In the genomic region with DNA sequence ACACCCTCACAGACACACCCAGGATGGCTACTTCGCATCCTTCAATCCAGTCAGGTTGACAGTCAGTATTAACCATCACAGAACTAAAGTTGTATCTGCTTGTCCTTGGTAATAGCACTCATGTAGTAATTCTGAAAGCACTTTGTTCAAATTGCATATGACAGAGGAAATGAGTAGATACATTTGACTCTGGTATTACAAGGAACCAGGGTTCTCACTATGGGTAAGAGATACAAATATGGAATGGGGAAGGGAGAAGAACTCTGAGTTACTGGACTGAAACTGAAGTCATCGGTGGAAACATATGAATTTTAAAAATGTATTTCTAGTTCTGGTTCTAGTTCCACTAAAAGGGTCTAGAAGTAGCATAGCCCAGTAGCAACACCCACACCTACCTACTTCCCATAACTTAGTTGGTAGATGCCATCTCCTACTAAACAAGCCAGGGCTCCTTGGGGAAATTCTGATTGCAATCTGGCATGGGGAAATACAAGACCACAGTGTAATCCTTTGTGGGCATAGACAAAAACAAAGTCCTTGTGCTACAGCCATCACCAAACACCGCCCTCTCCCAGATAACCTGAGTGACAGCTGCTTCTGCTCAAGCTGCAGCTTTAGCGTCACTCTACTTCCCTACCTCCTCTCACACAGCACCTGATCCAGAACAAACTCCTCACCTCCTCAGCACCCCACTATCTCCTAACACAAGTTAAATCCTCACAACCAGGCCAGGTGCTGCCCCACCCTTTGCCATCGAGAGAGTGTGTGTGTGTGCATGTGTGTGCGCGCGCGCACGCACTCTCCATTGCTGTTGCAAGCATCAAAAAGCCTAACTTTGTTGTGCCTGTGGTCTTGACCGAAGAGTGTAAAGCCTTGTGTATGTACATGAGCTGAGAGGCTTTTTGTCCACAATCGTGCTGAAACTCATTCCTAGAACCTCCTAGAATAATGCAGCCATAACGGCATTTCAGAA, we compare ENCODE assay signal across 9 cellular contexts. TPM values are rescaled to one million over a fixed set of nuclear protein-coding genes. Genes with fewer than 3 reads are reported as not detected.
DNase-seq lines count a peak whose midpoint lies in the region; ATAC-seq and FAIRE-seq lines count a peak whose summit lies in the region.
"Had no signal": no experiment of that assay in that cellular context is flagged by ENCODE, and none has a peak within 500 bp of the region (broad histone marks: within the 10 kb centered on the region; RNA-seq: fewer than 3 reads in every experiment).

No MANE protein-coding gene starts in this region.

- H3K27me3 Mint-ChIP-seq in activated naive CD8-positive, alpha-beta T cell treated with anti-CD3 and anti-CD28 coated beads for 36 hours: no peaks in the 10 kb centered on the region

- DNase-seq in activated naive CD8-positive, alpha-beta T cell treated with anti-CD3 and anti-CD28 coated beads for 36 hours: no peak
- DNase-seq in NCI-H187 (lab: John Stamatoyannopoulos, UW) (no peak), 8988T (no peak), urothelium cell line (ENCODE audit: low spot score) (no peak)
- DNase-seq in activated CD4-positive, alpha-beta T cell treated with anti-CD3 and anti-CD28 coated beads, Interleukin-2, amount 50 U/mL, for 48 hours: no peak
- DNase-seq: NCI-H187 treated with DMSO at 0.1 percent for 48 hours had no signal

- peaks cover 59% of the 10 kb centered on the region for H3K36me3 Mint-ChIP-seq in activated naive CD8-positive, alpha-beta T cell treated with anti-CD3 and anti-CD28 coated beads for 36 hours

- no peak overlapping the region for H3K4me3 Mint-ChIP-seq in activated naive CD8-positive, alpha-beta T cell treated with anti-CD3 and anti-CD28 coated beads for 36 hours

- H3K4me1 Mint-ChIP-seq in activated naive CD8-positive, alpha-beta T cell treated with anti-CD3 and anti-CD28 coated beads for 36 hours: peaks cover 42% of the 10 kb centered on the region

- H3K9me3 Mint-ChIP-seq in activated naive CD8-positive, alpha-beta T cell treated with anti-CD3 and anti-CD28 coated beads for 36 hours: peaks cover 22% of the 10 kb centered on the region

- peak overlapping the region; percentile 62 for H3K27ac Mint-ChIP-seq in activated naive CD8-positive, alpha-beta T cell treated with anti-CD3 and anti-CD28 coated beads for 36 hours

- no peak for FAIRE-seq in urothelium cell line (lab: Jason Lieb, UNC)

- ATAC-seq in GM18517 (IDR thresholded peaks at IDR 0.05; ENCODE audit: unreplicated experiment): peak; percentile 80
- peak; percentile 52 for ATAC-seq in GM21423 (IDR thresholded peaks at IDR 0.05; ENCODE audit: unreplicated experiment)
- ATAC-seq in HG03108 (IDR thresholded peaks at IDR 0.05; ENCODE audit: unreplicated experiment): peak; percentile 47

RNA-seq across cellular contexts. Expression of gene CD226, which starts 31.4 kb away (rescaled TPM):
- total RNA-seq in activated naive CD8-positive, alpha-beta T cell treated with anti-CD3 and anti-CD28 coated beads for 36 hours: 10 to 100 TPM; 57.2 to 57.7 TPM
